18 cellular contexts compared by ENCODE assay signal in the genomic region with DNA sequence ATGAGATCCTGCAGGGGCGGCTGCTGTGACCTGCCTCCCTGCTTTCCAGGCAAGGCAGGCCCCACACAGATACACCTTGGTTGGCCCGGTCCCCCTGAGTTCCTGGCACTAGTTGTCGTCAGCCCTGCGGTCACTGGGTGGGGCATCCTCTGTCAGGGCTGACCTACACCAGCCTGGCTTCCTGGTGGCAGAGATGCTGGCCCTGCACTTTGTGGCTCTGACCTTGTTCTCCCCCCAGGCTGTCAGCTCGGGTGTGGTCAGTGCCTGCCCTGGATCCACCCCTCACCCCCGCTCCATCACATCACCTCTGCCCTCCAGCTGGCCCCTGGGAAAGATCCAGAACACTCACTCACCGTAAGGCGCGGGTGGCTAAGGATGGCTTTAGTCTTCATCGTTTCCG.
DNase-seq lines count a peak whose midpoint lies in the region; ATAC-seq and TF ChIP-seq lines count a peak whose summit lies in the region.
"Had no signal": no experiment of that assay in that cellular context is flagged by ENCODE, and none has a peak within 500 bp of the region (broad histone marks: within the 10 kb centered on the region; RNA-seq: fewer than 3 reads in every experiment).

No MANE protein-coding gene starts in this region.

- no peak for ATAC-seq in GM21619 (IDR thresholded peaks at IDR 0.05; ENCODE audit: unreplicated experiment)
- ATAC-seq: GM23338; stimulated activated memory B cell treated with anti-CD40 and anti-IgM and Interleukin-4, amounts not matched to agents 10 μg/mL and 1 μg/mL and 100 μg/mL, for 72 hours had no signal

- intact Hi-C loops in posterior vena cava (cut with DNase I): no loop called here

- no peak overlapping the region for H3K4me3 Mint-ChIP-seq in endodermal cell
- H3K4me3 Mint-ChIP-seq: activated naive CD4-positive, alpha-beta T cell treated with anti-CD3 and anti-CD28 coated beads for 36 hours; central memory CD8-positive, alpha-beta T cell; GM23338; stimulated activated memory B cell treated with anti-CD40 and anti-IgM and Interleukin-4, amounts not matched to agents 10 μg/mL and 1 μg/mL and 100 μg/mL, for 72 hours had no signal

- no peak overlapping the region for H3K27ac ChIP-seq in endodermal cell (ENCODE audit: low read depth, low read length)

- H3K27ac Mint-ChIP-seq in endodermal cell: no peak overlapping the region
- H3K27ac Mint-ChIP-seq: activated naive CD4-positive, alpha-beta T cell treated with anti-CD3 and anti-CD28 coated beads for 36 hours; GM23338; stimulated activated memory B cell treated with anti-CD40 and anti-IgM and Interleukin-4, amounts not matched to agents 10 μg/mL and 1 μg/mL and 100 μg/mL, for 72 hours had no signal

- H3K9me3 ChIP-seq in endodermal cell (ENCODE audit: control insufficient read depth, low read length): no peaks in the 10 kb centered on the region

- no peaks in the 10 kb centered on the region for H3K4me1 ChIP-seq in endodermal cell (ENCODE audit: control insufficient read depth, insufficient read depth, low read length)

- H3K27me3 Mint-ChIP-seq in endodermal cell (ENCODE audit: insufficient read depth): no peaks in the 10 kb centered on the region
- H3K27me3 Mint-ChIP-seq: central memory CD8-positive, alpha-beta T cell; stimulated activated memory B cell treated with anti-CD40 and anti-IgM and Interleukin-4, amounts not matched to agents 10 μg/mL and 1 μg/mL and 100 μg/mL, for 72 hours had no signal

- H3K36me3 Mint-ChIP-seq in endodermal cell (ENCODE audit: low read depth): peaks cover 37% of the 10 kb centered on the region

- peak; percentile 1 for DNase-seq in stimulated activated CD4-positive, alpha-beta T cell treated with anti-CD3 and anti-CD28 coated beads, Interleukin-15, amount 100 ng/mL, for 24 hours
- DNase-seq in stimulated activated CD4-positive, alpha-beta T cell treated with anti-CD3 and anti-CD28 coated beads, Interleukin-1b, Interleukin-23, amount 100 ng/mL, for 48 hours: no peak
- DNase-seq in endodermal cell (peak; percentile 22), posterior vena cava (ENCODE audit: low spot score) (peak; percentile 75), NCI-H2029 treated with DMSO at 0.1 percent for 48 hours (lab: John Stamatoyannopoulos, UW) (no peak)
- DNase-seq in NK-92 treated with Interleukin-12 subunit alpha and Interleukin-12 subunit beta, amount 100 ng/mL, for 24 hours (lab: John Stamatoyannopoulos, UW): no peak
- DNase-seq: activated CD4-positive, alpha-beta T cell treated with anti-CD3 and anti-CD28 coated beads for 48 hours; activated naive CD4-positive, alpha-beta T cell treated with anti-CD3 and anti-CD28 coated beads for 36 hours; DMS79 treated with DMSO at 0.1 percent for 48 hours; KBM-7; kidney glomerular epithelial cell; NCI-H146; NCI-H2171 treated with DMSO at 0.1 percent for 48 hours; SHP77 treated with DMSO at 0.1 percent for 48 hours had no signal

- H3K36me3 ChIP-seq in endodermal cell (ENCODE audit: control insufficient read depth, insufficient read depth, low read length): peaks cover 24% of the 10 kb centered on the region

- WGBS in endodermal cell (ENCODE audit: insufficient coverage in 1 of 2, insufficient read length in 1 of 2), 2 experiments: 93 to 96% methylated on average over 4 to 11 of the region's 11 CpGs

- TF ChIP-seq CTCF in endodermal cell (conservative IDR thresholded peaks at IDR 0.05): no peak

- H3K9me3 Mint-ChIP-seq in endodermal cell: no peaks in the 10 kb centered on the region
- H3K9me3 Mint-ChIP-seq: activated naive CD4-positive, alpha-beta T cell treated with anti-CD3 and anti-CD28 coated beads for 36 hours; central memory CD8-positive, alpha-beta T cell; GM23338; stimulated activated memory B cell treated with anti-CD40 and anti-IgM and Interleukin-4, amounts not matched to agents 10 μg/mL and 1 μg/mL and 100 μg/mL, for 72 hours had no signal

- H3K4me3 ChIP-seq in endodermal cell (ENCODE audit: low read length): no peak overlapping the region
- H3K4me3 ChIP-seq: GM23338 had no signal

- no peaks in the 10 kb centered on the region for H3K27me3 ChIP-seq in endodermal cell (ENCODE audit: control insufficient read depth, insufficient read depth, low read length, poor library complexity, severe bottlenecking)

- no peak overlapping the region for H3K9ac ChIP-seq in endodermal cell (ENCODE audit: extremely low read depth, low read length, poor library complexity, severe bottlenecking)

- H3K4me1 Mint-ChIP-seq in endodermal cell: no peaks in the 10 kb centered on the region
- H3K4me1 Mint-ChIP-seq: central memory CD8-positive, alpha-beta T cell; GM23338; stimulated activated memory B cell treated with anti-CD40 and anti-IgM and Interleukin-4, amounts not matched to agents 10 μg/mL and 1 μg/mL and 100 μg/mL, for 72 hours had no signal

Comparison
In these comparisons a context has a peak if more than half of its experiments do, and no peak if none do; other contexts are left out.
1. DNase-seq: peak in stimulated activated CD4-positive, alpha-beta T cell treated with anti-CD3 and anti-CD28 coated beads, Interleukin-15, amount 100 ng/mL, for 24 hours (single experiment), endodermal cell (single experiment) and posterior vena cava (single experiment); none in stimulated activated CD4-positive, alpha-beta T cell treated with anti-CD3 and anti-CD28 coated beads, Interleukin-1b, Interleukin-23, amount 100 ng/mL, for 48 hours (single experiment), NCI-H2029 treated with DMSO at 0.1 percent for 48 hours (single experiment) and NK-92 treated with Interleukin-12 subunit alpha and Interleukin-12 subunit beta, amount 100 ng/mL, for 24 hours (single experiment).